15 cellular contexts compared by ENCODE assay signal in genomic region chr16:59683709-59684108, GRCh38.
DNase-seq lines count a peak whose midpoint lies in the region; ATAC-seq and TF ChIP-seq lines count a peak whose summit lies in the region.
"Had no signal": no experiment of that assay in that cellular context is flagged by ENCODE, and none has a peak within 500 bp of the region (broad histone marks: within the 10 kb centered on the region; RNA-seq: fewer than 3 reads in every experiment).

No MANE protein-coding gene starts in this region.

- H3K4me1 Mint-ChIP-seq in MCF 10A (ENCODE audit: insufficient read depth, unreplicated experiment) = peaks cover 6% of the 10 kb centered on the region

- H3K27ac ChIP-seq in breast epithelium (no peak overlapping the region), mammary epithelial cell (ENCODE audit: insufficient read depth, low read depth, low read length) (no peak overlapping the region), suprapubic skin (no peak overlapping the region)
- H3K27ac ChIP-seq: 22Rv1, A549, C4-2B had no signal

- 55% methylated on average over 1 of the region's 1 CpG for WGBS in mammary epithelial cell (ENCODE audit: low coverage, missing lambda C conversion rate)
- WGBS in suprapubic skin = 92% methylated on average over 1 of the region's 1 CpG

- no peaks in the 10 kb centered on the region for H4K20me1 ChIP-seq in mammary epithelial cell (ENCODE audit: insufficient read depth, low read length)

- H3K4me2 ChIP-seq in mammary epithelial cell (ENCODE audit: insufficient read depth, low read depth, low read length) = no peak overlapping the region
- H3K4me2 ChIP-seq: A549 had no signal

- peaks cover 7% of the 10 kb centered on the region for H3K9me3 Mint-ChIP-seq in MCF 10A (ENCODE audit: unreplicated experiment)

- H3K9ac ChIP-seq in mammary epithelial cell (ENCODE audit: insufficient read depth, low read length) = no peak overlapping the region

- H3K4me1 ChIP-seq in breast epithelium (no peaks in the 10 kb centered on the region), mammary epithelial cell (ENCODE audit: insufficient read depth, low read length) (no peaks in the 10 kb centered on the region), suprapubic skin (no peaks in the 10 kb centered on the region)
- H3K4me1 ChIP-seq: A549, Caco-2 had no signal

- H2AFZ ChIP-seq in mammary epithelial cell (ENCODE audit: low read depth, low read length) = no peak overlapping the region

- H3K36me3 ChIP-seq in breast epithelium (no peaks in the 10 kb centered on the region), mammary epithelial cell (ENCODE audit: insufficient read depth, low read length) (no peaks in the 10 kb centered on the region), suprapubic skin (no peaks in the 10 kb centered on the region)

- H3K27ac Mint-ChIP-seq in MCF 10A (ENCODE audit: low read depth, unreplicated experiment) = peak overlapping the region; percentile 49
- H3K27ac Mint-ChIP-seq: CD4-positive, alpha-beta T cell; H9 had no signal

- H3K27me3 ChIP-seq in breast epithelium (no peaks in the 10 kb centered on the region), mammary epithelial cell (ENCODE audit: insufficient read depth, low read length) (no peaks in the 10 kb centered on the region), suprapubic skin (no peaks in the 10 kb centered on the region)

- BruUV-seq in MCF 10A (replicated peaks; lab: Mats Ljungman, UMichigan) (no TSS peak), mammary epithelial cell (replicated peaks; lab: Mats Ljungman, UMichigan) (no TSS peak)

- H3K27me3 Mint-ChIP-seq in MCF 10A (ENCODE audit: insufficient read depth, unreplicated experiment) = no peaks in the 10 kb centered on the region
- H3K27me3 Mint-ChIP-seq: CD4-positive, alpha-beta T cell had no signal

- H3K4me3 ChIP-seq in breast epithelium (no peak overlapping the region), mammary epithelial cell (replicated peaks in 1 of 3; ENCODE audit: insufficient read depth in 1 of 3, low read depth in 2 of 3, low read length in 3 of 3) (no peak overlapping the region), suprapubic skin (no peak overlapping the region)
- H3K4me3 ChIP-seq: A549 had no signal

- dilution Hi-C loops in mammary epithelial cell (cut with HindIII; ENCODE audit: low sequenced_read_pairs) = no loop called here

- intact Hi-C loops in MCF 10A (cut with micrococcal nuclease) = no loop called here
- intact Hi-C loops in breast epithelium (cut with DNase I; ENCODE audit: low total_unique reads) = no loop called here
- intact Hi-C loops in mammary epithelial cell (cut with micrococcal nuclease) = no loop called here

- ATAC-seq in GM19452 (IDR thresholded peaks at IDR 0.05; ENCODE audit: unreplicated experiment) = no peak
- ATAC-seq: A549 had no signal

- TF ChIP-seq CTCF in MCF 10A (IDR thresholded peaks at IDR 0.05; ENCODE audit: unreplicated experiment) (no peak), breast epithelium (IDR thresholded peaks at IDR 0.05) (no peak), mammary epithelial cell (conservative IDR thresholded peaks at IDR 0.05 in 1 of 2, IDR thresholded peaks at IDR 0.05 in 1 of 2; ENCODE audit: extremely low read depth in 1 of 2, insufficient read depth in 1 of 2, low read depth in 1 of 2, low read length in 2 of 2) (no peak), suprapubic skin (IDR thresholded peaks at IDR 0.05) (no peak)

- in situ Hi-C loops in mammary epithelial cell (cut with MboI; ENCODE audit: low sequenced_read_pairs in 2 of 2) = no loop called here

- H3K9me3 ChIP-seq in breast epithelium (peaks cover 3 to 8% of the 10 kb centered on the region in 2 donors), mammary epithelial cell (replicated peaks; ENCODE audit: insufficient read depth, low read length) (no peaks in the 10 kb centered on the region), suprapubic skin (no peaks in the 10 kb centered on the region)

- DNase-seq in MCF 10A (ENCODE audit: unreplicated experiment) (peak; percentile 5), breast epithelium (ENCODE audit: low spot score in 2 of 2) (no peak), mammary epithelial cell (peak; percentile 53), fibroblast of peridontal ligament (ENCODE audit: extremely low read depth) (peak; percentile 31), RKO (ENCODE audit: low spot score) (no peak), suprapubic skin (ENCODE audit: low spot score in 2 of 2) (no peak)
- DNase-seq: AML-193; Caco-2; CD4-positive, alpha-beta T cell; GDM1; H9 had no signal

- no peaks in the 10 kb centered on the region for H3K36me3 Mint-ChIP-seq in MCF 10A (ENCODE audit: insufficient read depth, unreplicated experiment)

- TF ChIP-seq EP300 in suprapubic skin (IDR thresholded peaks at IDR 0.05) = no peak

- CTCF ChIA-PET in MCF 10A (lab: Yijun Ruan, JAX) (interaction anchor here (0.6 kb wide), 2 partner anchors 9 to 16 kb away, joined by 3 read pairs; no protein-coding TSS in a partner anchor), mammary epithelial cell (lab: Charles Lee; ENCODE audit: low non-redundant PET) (no interaction called here)

- POLR2A ChIA-PET in MCF 10A (lab: Yijun Ruan, JAX) = no interaction called here

- no peak for TF ChIP-seq POLR2A in breast epithelium (IDR thresholded peaks at IDR 0.05)
- no peak for TF ChIP-seq POLR2A in suprapubic skin (IDR thresholded peaks at IDR 0.05)

- H3K79me2 ChIP-seq in mammary epithelial cell (ENCODE audit: insufficient read depth, low read length) = no peaks in the 10 kb centered on the region

- no peak overlapping the region for H3K4me3 Mint-ChIP-seq in MCF 10A (ENCODE audit: unreplicated experiment)
- H3K4me3 Mint-ChIP-seq: CD4-positive, alpha-beta T cell; H9 had no signal

Comparison
In these comparisons a context has a peak if more than half of its experiments do, and no peak if none do; other contexts are left out.
1. DNase-seq: peak in MCF 10A (single experiment), mammary epithelial cell (single experiment) and fibroblast of peridontal ligament (single experiment); none in breast epithelium (0 of 2), RKO (single experiment) and suprapubic skin (0 of 2).